In genomic region chr12:65532162-65532561, GRCh38 we compare ENCODE assay signal across 18 cellular contexts.
DNase-seq lines count a peak whose midpoint lies in the region; FAIRE-seq and TF ChIP-seq lines count a peak whose summit lies in the region.
"Had no signal": no experiment of that assay in that cellular context is flagged by ENCODE, and none has a peak within 500 bp of the region (broad histone marks: within the 10 kb centered on the region; RNA-seq: fewer than 3 reads in every experiment).

No MANE protein-coding gene starts in this region.

- H3K79me2 ChIP-seq in endothelial cell of umbilical vein (ENCODE audit: control insufficient read depth, insufficient read depth, low read length), result no peaks in the 10 kb centered on the region

- H3K27me3 ChIP-seq in BLaER1, result no peaks in the 10 kb centered on the region
- H3K27me3 ChIP-seq in endothelial cell of umbilical vein (ENCODE audit: control insufficient read depth in 2 of 2, insufficient read depth in 2 of 2, low read length in 2 of 2), result no peaks in the 10 kb centered on the region
- H3K27me3 ChIP-seq: BE2C had no signal

- H3K36me3 ChIP-seq in BLaER1 (no peaks in the 10 kb centered on the region), endothelial cell of umbilical vein (ENCODE audit: control insufficient read depth in 2 of 2, extremely low read depth in 1 of 2, insufficient read depth in 2 of 2, low read length in 2 of 2) (no peaks in the 10 kb centered on the region)
- H3K36me3 ChIP-seq: BE2C had no signal

- H3K9ac ChIP-seq in BLaER1 (no peak overlapping the region), endothelial cell of umbilical vein (replicated peaks; ENCODE audit: extremely low read depth, insufficient read depth, low read length) (no peak overlapping the region)

- no peak for FAIRE-seq in endothelial cell of umbilical vein (lab: Jason Lieb, UNC)
- FAIRE-seq: GM19239 had no signal

- peaks cover 56% of the 10 kb centered on the region for H3K4me1 ChIP-seq in BLaER1
- peaks cover 55% of the 10 kb centered on the region for H3K4me1 ChIP-seq in endothelial cell of umbilical vein (ENCODE audit: control insufficient read depth, extremely low read depth, insufficient read depth, low read length)
- H3K4me1 ChIP-seq: BE2C had no signal

- peaks cover 3% of the 10 kb centered on the region for H3K9me3 Mint-ChIP-seq in neural crest cell

- POLR2A ChIA-PET in endothelial cell of umbilical vein (lab: Charles Lee), result no interaction called here

- dilution Hi-C loops in endothelial cell of umbilical vein (cut with MboI; ENCODE audit: extremely low pct_ligation_motif_present, low sequenced_read_pairs), result no loop called here

- H3K27ac Mint-ChIP-seq in neural crest cell (ENCODE audit: unreplicated experiment), result peak overlapping the region; percentile 64

- BruUV-seq in endothelial cell of umbilical vein (replicated peaks; lab: Mats Ljungman, UMichigan), result no TSS peak

- H4K20me1 ChIP-seq in BLaER1 (no peaks in the 10 kb centered on the region), endothelial cell of umbilical vein (replicated peaks; ENCODE audit: control insufficient read depth, extremely low read depth, insufficient read depth, low read length) (no peaks in the 10 kb centered on the region)

- no peaks in the 10 kb centered on the region for H3K27me3 Mint-ChIP-seq in neural crest cell (ENCODE audit: low read depth)

- TF ChIP-seq POLR2A in endothelial cell of umbilical vein (IDR thresholded peaks at IDR 0.05; ENCODE audit: low read depth, low read length), result no peak

- H3K4me3 ChIP-seq in BLaER1 (no peak overlapping the region), endothelial cell of umbilical vein (replicated peaks in 1 of 3; ENCODE audit: insufficient read depth in 1 of 3, low read depth in 1 of 3, low read length in 3 of 3) (no peak overlapping the region)

- H3K9me3 ChIP-seq in BLaER1, result peaks cover 14% of the 10 kb centered on the region; the same call in 1 of the 2 replicates
- H3K9me3 ChIP-seq in endothelial cell of umbilical vein (replicated peaks; ENCODE audit: control insufficient read depth, insufficient read depth, low read length), result no peaks in the 10 kb centered on the region
- H3K9me3 ChIP-seq: BE2C had no signal

- peak overlapping the region; percentile 71 for H2AFZ ChIP-seq in endothelial cell of umbilical vein (ENCODE audit: low read depth, low read length)

- no peak for TF ChIP-seq CTCF in endothelial cell of umbilical vein (IDR thresholded peaks at IDR 0.05; ENCODE audit: extremely low read depth in 1 of 2, insufficient read depth in 1 of 2, low read depth in 1 of 2, low read length in 2 of 2)
- TF ChIP-seq CTCF in neural crest cell (conservative IDR thresholded peaks at IDR 0.05), result no peak

- CTCF ChIA-PET in endothelial cell of umbilical vein (lab: Charles Lee), result interaction anchor here (0.9 to 4.3 kb wide), 4 partner anchors 9 to 218 kb away, joined by 3 to 23 read pairs (median 4); no protein-coding TSS in a partner anchor

- H3K4me1 Mint-ChIP-seq in neural crest cell, result peaks cover 35% of the 10 kb centered on the region

- no peaks in the 10 kb centered on the region for H3K36me3 Mint-ChIP-seq in neural crest cell (ENCODE audit: low read depth)

- H3K27ac ChIP-seq in BLaER1 (peak overlapping the region; percentile 40; the same call in 1 of the 2 replicates), endothelial cell of umbilical vein (ENCODE audit: insufficient read depth, low read depth, low read length) (peak overlapping the region; percentile 98)
- H3K27ac ChIP-seq: VCaP had no signal

- no peaks in the 10 kb centered on the region for H3K9me1 ChIP-seq in endothelial cell of umbilical vein (replicated peaks; ENCODE audit: control insufficient read depth, extremely low read depth, insufficient read depth, low read length)

- DNase-seq in M059J (ENCODE audit: low read depth) (peak; percentile 46), endothelial cell of umbilical vein (ENCODE audit: low read depth, low spot score) (no peak), neural crest cell (ENCODE audit: low read depth, low spot score) (no peak), DMS 273 (lab: John Stamatoyannopoulos, UW; ENCODE audit: unreplicated experiment) (no peak), SIG-M5 treated with dmso at 0.1 percent for 504 hours (lab: John Stamatoyannopoulos, UW; ENCODE audit: unreplicated experiment) (no peak), posterior vena cava (ENCODE audit: low spot score) (no peak), hypothalamus (lab: John Stamatoyannopoulos, UW) (no peak)
- DNase-seq: activated naive CD4-positive, alpha-beta T cell treated with anti-CD3 and anti-CD28 coated beads, Interleukin-2, amount 50 U/mL, for 16 hours; BE2C; GDM1; Karpas-422; NCI-H187 treated with DMSO at 0.1 percent for 48 hours; NCI-H774; SIG-M5; stimulated activated CD4-positive, alpha-beta T cell treated with anti-CD3 and anti-CD28 coated beads, Interleukin-2, amount 100 ng/mL, for 48 hours had no signal

- H3K4me3 Mint-ChIP-seq in neural crest cell, result peak overlapping the region; percentile 31

- intact Hi-C loops in endothelial cell of umbilical vein (cut with micrococcal nuclease), result loop anchor here (10.0 kb wide), 2 partner anchors 433 to 637 kb away; no protein-coding TSS in a partner anchor
- intact Hi-C loops in posterior vena cava (cut with DNase I), result no loop called here

- H3K4me2 ChIP-seq in BLaER1 (peak overlapping the region; percentile 70), endothelial cell of umbilical vein (ENCODE audit: insufficient read depth, low read length) (no peak overlapping the region)

TF ChIP-seq in endothelial cell of umbilical vein, 7 proteins besides CTCF, POLR2A, EP300 and RAD21:
- TF ChIP-seq FOS (IDR thresholded peaks at IDR 0.05; ENCODE audit: borderline replicate concordance, insufficient read depth, low read length) (no peak), MYC (IDR thresholded peaks at IDR 0.05; ENCODE audit: low read depth, low read length) (no peak), GATA2 (IDR thresholded peaks at IDR 0.05; ENCODE audit: insufficient read depth, insufficient read length, low read depth, low read length) (no peak), JUN (IDR thresholded peaks at IDR 0.05; ENCODE audit: borderline replicate concordance, insufficient read depth, insufficient read length, low read depth) (no peak), MAX (IDR thresholded peaks at IDR 0.05; ENCODE audit: insufficient read depth, insufficient read length) (no peak)
TF ChIP-seq in endothelial cell of umbilical vein: peak in this region for 0.
